In genomic region chr16:75288181-75288580, GRCh38 we compare ENCODE assay signal across 14 cellular contexts. TPM values are rescaled to one million over a fixed set of nuclear protein-coding genes. Genes with fewer than 3 reads are reported as not detected.
DNase-seq lines count a peak whose midpoint lies in the region; ATAC-seq, FAIRE-seq and TF ChIP-seq lines count a peak whose summit lies in the region.
"Had no signal": no experiment of that assay in that cellular context is flagged by ENCODE, and none has a peak within 500 bp of the region (broad histone marks: within the 10 kb centered on the region; RNA-seq: fewer than 3 reads in every experiment).

No MANE protein-coding gene starts in this region.

- no peaks in the 10 kb centered on the region for H3K9me3 ChIP-seq in mucosa of descending colon

- peak overlapping the region; percentile 79 for H3K27ac Mint-ChIP-seq in activated naive CD8-positive, alpha-beta T cell treated with anti-CD3 and anti-CD28 coated beads, Interleukin-2, amount 10 ng/mL, durations not matched to agents 7 days and 5 days

- no peaks in the 10 kb centered on the region for H3K9me3 Mint-ChIP-seq in activated naive CD8-positive, alpha-beta T cell treated with anti-CD3 and anti-CD28 coated beads, Interleukin-2, amount 10 ng/mL, durations not matched to agents 7 days and 5 days

- H3K4me1 ChIP-seq in mucosa of descending colon (ENCODE audit: low read depth) = peaks cover 4% of the 10 kb centered on the region
- H3K4me1 ChIP-seq: parathyroid adenoma had no signal

- FAIRE-seq in frontal cortex (lab: Jason Lieb, UNC) = no peak
- FAIRE-seq: H54, kidney had no signal

- peak overlapping the region; percentile 52 for H3K4me3 Mint-ChIP-seq in activated naive CD8-positive, alpha-beta T cell treated with anti-CD3 and anti-CD28 coated beads, Interleukin-2, amount 10 ng/mL, durations not matched to agents 7 days and 5 days

- H3K4me1 Mint-ChIP-seq in activated naive CD8-positive, alpha-beta T cell treated with anti-CD3 and anti-CD28 coated beads, Interleukin-2, amount 10 ng/mL, durations not matched to agents 7 days and 5 days = peaks cover 19% of the 10 kb centered on the region

- H3K36me3 Mint-ChIP-seq in activated naive CD8-positive, alpha-beta T cell treated with anti-CD3 and anti-CD28 coated beads, Interleukin-2, amount 10 ng/mL, durations not matched to agents 7 days and 5 days = peaks cover 40% of the 10 kb centered on the region

- no peak for TF ChIP-seq CTCF in mucosa of descending colon (IDR thresholded peaks at IDR 0.05)
- TF ChIP-seq CTCF in omental fat pad (IDR thresholded peaks at IDR 0.05) = no peak

- intact Hi-C loops in mucosa of descending colon (cut with DNase I, micrococcal nuclease) = no loop called here

- POLR2A ChIA-PET in activated naive CD8-positive, alpha-beta T cell treated with anti-CD3 and anti-CD28 coated beads, Interleukin-2, amount 10 ng/mL, durations not matched to agents 7 days and 5 days (lab: Charles Lee) = no interaction called here

- no peaks in the 10 kb centered on the region for H3K36me3 ChIP-seq in mucosa of descending colon (ENCODE audit: low read depth)

- peak; percentile 41 for ATAC-seq in activated naive CD8-positive, alpha-beta T cell treated with anti-CD3 and anti-CD28 coated beads, Interleukin-2, amount 10 ng/mL, durations not matched to agents 7 days and 5 days (ENCODE audit: low read depth)
- ATAC-seq in mucosa of descending colon (peak; percentile 12), omental fat pad (ENCODE audit: low FRiP score) (no peak)

- no peak overlapping the region for H3K4me3 ChIP-seq in mucosa of descending colon
- H3K4me3 ChIP-seq: coronary artery had no signal

- H3K27me3 Mint-ChIP-seq in activated naive CD8-positive, alpha-beta T cell treated with anti-CD3 and anti-CD28 coated beads, Interleukin-2, amount 10 ng/mL, durations not matched to agents 7 days and 5 days = peaks cover 40% of the 10 kb centered on the region

- DNase-seq in AG20443 (ENCODE audit: low spot score) (peak; percentile 51), GF-D8 (lab: John Stamatoyannopoulos, UW) (peak; percentile 42), mucosa of descending colon (no peak), omental fat pad (ENCODE audit: low spot score) (no peak), NCI-H82 (lab: John Stamatoyannopoulos, UW) (no peak), AG08396 (ENCODE audit: low spot score) (no peak), frontal cortex (ENCODE audit: low spot score in 2 of 2) (no peak)
- peak; percentile 37 for DNase-seq in activated naive CD8-positive, alpha-beta T cell treated with anti-CD3 and anti-CD28 coated beads, Interleukin-2, amount 10 ng/mL, durations not matched to agents 7 days and 5 days
- DNase-seq: kidney, NCI-H1048, NCI-H69 had no signal

RNA-seq across cellular contexts. Expression of gene BCAR1, which starts 36.8 kb away (rescaled TPM):
- total RNA-seq in activated naive CD8-positive, alpha-beta T cell treated with anti-CD3 and anti-CD28 coated beads, Interleukin-2, amount 10 ng/mL, durations not matched to agents 7 days and 5 days = not detected
- total RNA-seq in mucosa of descending colon = 100 to 1,000 TPM; 100 to 134 (median 116) TPM
- total RNA-seq in omental fat pad = 10 to 100 TPM; 30.1 to 98.0 (median 38.0) TPM
- 21.6 TPM for total RNA-seq in frontal cortex

Comparison
In these comparisons a context has a peak if more than half of its experiments do, and no peak if none do; other contexts are left out.
1. DNase-seq: peak in AG20443 (single experiment), GF-D8 (single experiment) and activated naive CD8-positive, alpha-beta T cell treated with anti-CD3 and anti-CD28 coated beads, Interleukin-2, amount 10 ng/mL, durations not matched to agents 7 days and 5 days (single experiment); none in mucosa of descending colon (0 of 3), omental fat pad (single experiment), NCI-H82 (single experiment), AG08396 (single experiment) and frontal cortex (0 of 2).
2. RNA of gene BCAR1, which starts 36.8 kb away (total RNA-seq): 100 to 134 TPM in mucosa of descending colon, 30.1 to 98.0 TPM in omental fat pad and 21.6 TPM in frontal cortex (single experiment); not detected in activated naive CD8-positive, alpha-beta T cell treated with anti-CD3 and anti-CD28 coated beads, Interleukin-2, amount 10 ng/mL, durations not matched to agents 7 days and 5 days; every median in the first group is over 10 times any median in the second.